ENCODE assay signal across 12 cellular contexts in genomic region chr11:8477680-8478079, GRCh38.
DNase-seq lines count a peak whose midpoint lies in the region; ATAC-seq and FAIRE-seq lines count a peak whose summit lies in the region.
"Had no signal": no experiment of that assay in that cellular context is flagged by ENCODE, and none has a peak within 500 bp of the region (broad histone marks: within the 10 kb centered on the region; RNA-seq: fewer than 3 reads in every experiment).

No MANE protein-coding gene starts in this region.

- no peak for FAIRE-seq in frontal cortex (lab: Jason Lieb, UNC)

- peak; percentile 85 for ATAC-seq in GM18868 (IDR thresholded peaks at IDR 0.05; ENCODE audit: unreplicated experiment)
- peak; percentile 94 for ATAC-seq in GM21515 (IDR thresholded peaks at IDR 0.05; ENCODE audit: unreplicated experiment)
- peak; percentile 92 for ATAC-seq in HG03025 (IDR thresholded peaks at IDR 0.05; ENCODE audit: low FRiP score, unreplicated experiment)
- peak; percentile 88 for ATAC-seq in HG03575 (IDR thresholded peaks at IDR 0.05; ENCODE audit: extremely low read depth, insufficient number of reproducible peaks, low FRiP score, unreplicated experiment)
- ATAC-seq: CD8-positive, alpha-beta T cell had no signal

- DNase-seq in NCI-H748 (lab: John Stamatoyannopoulos, UW; ENCODE audit: unreplicated experiment) = no peak
- DNase-seq in dermis blood vessel endothelial cell = no peak
- no peak for DNase-seq in stimulated activated CD8-positive, alpha-beta memory T cell treated with anti-CD3 and anti-CD28 coated beads, Interleukin-4, amount 100 ng/mL, for 48 hours
- no peak for DNase-seq in frontal cortex (ENCODE audit: low spot score in 2 of 2)
- DNase-seq: CD8-positive, alpha-beta T cell; Karpas-422; RPMI8226; stimulated activated CD4-positive, alpha-beta T cell treated with anti-CD3 and anti-CD28 coated beads, Interleukin-4, amount 100 ng/mL, for 1 hour had no signal
